Comparison of ENCODE assay signal across 21 cellular contexts in the genomic region with DNA sequence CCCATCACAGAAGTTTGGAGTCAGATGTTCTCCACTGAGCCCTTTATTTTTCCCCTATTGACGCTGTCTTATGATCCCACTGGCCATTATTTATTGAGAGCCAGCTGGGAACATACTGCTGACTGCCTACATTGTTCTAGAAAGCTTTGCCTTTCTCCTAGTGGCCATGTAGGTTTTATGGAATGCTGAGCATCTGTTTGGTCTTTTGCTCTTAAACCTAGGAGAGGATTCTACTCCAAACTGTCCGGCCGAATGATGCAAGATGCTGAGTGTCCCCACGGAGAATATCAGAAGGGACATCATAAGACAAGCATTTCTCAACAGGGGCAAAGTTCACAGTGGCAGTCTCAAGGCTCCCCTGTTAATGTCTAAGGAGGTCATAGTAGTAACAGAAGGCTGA.
"Had no signal": no experiment of that assay in that cellular context is flagged by ENCODE, and none has a peak within 500 bp of the region (broad histone marks: within the 10 kb centered on the region; RNA-seq: fewer than 3 reads in every experiment).

No MANE protein-coding gene starts in this region.

- H3K27ac ChIP-seq: parathyroid adenoma, thoracic aorta, upper lobe of left lung, WERI-Rb-1 had no signal

- H3K9me3 Mint-ChIP-seq: activated naive CD4-positive, alpha-beta T cell treated with anti-CD3 and anti-CD28 coated beads, Interleukin-2, amount 50 U/mL, for 72 hours; T-helper 2 cell treated with Interferon-gamma antibody and Interleukin-4, amounts not matched to agents 5 μg/mL and 100 μg/mL, for 36 hours had no signal

- H3K9ac ChIP-seq: parathyroid adenoma had no signal

- DNase-seq: activated CD4-positive, CD25-positive, alpha-beta regulatory T cell treated with anti-CD3 and anti-CD28 coated beads, Interleukin-2, amount 50 U/mL, for 72 hours; activated T-cell treated with anti-CD3 and anti-CD28 coated beads, Interleukin-2, amount 50 U/mL, for 1 hour; aorta; glutamatergic neuron; hypothalamus; left colon; naive B cell; nucleus accumbens; right cardiac atrium; stimulated activated CD4-positive, alpha-beta T cell treated with anti-CD3 and anti-CD28 coated beads, Interleukin-4, amount 100 ng/mL, for 1 hour; stimulated activated naive CD4-positive, alpha-beta T cell treated with Interleukin-2 at 50 U/mL for 16 hours; T-cell; upper lobe of left lung; WERI-Rb-1 had no signal

- H3K9me3 ChIP-seq: thoracic aorta, upper lobe of left lung had no signal

- H3K27ac Mint-ChIP-seq: activated naive CD4-positive, alpha-beta T cell treated with anti-CD3 and anti-CD28 coated beads, Interleukin-2, amount 50 U/mL, for 72 hours; activated T-helper 17 cell treated with anti-CD3 and anti-CD28 coated beads, Interleukin-2, amount 50 U/mL, for 72 hours; brain; memory B cell; naive B cell; T-cell; T-helper 2 cell treated with Interferon-gamma antibody and Interleukin-4, amounts not matched to agents 5 μg/mL and 100 μg/mL, for 36 hours had no signal

- H3K36me3 Mint-ChIP-seq: activated naive CD4-positive, alpha-beta T cell treated with anti-CD3 and anti-CD28 coated beads, Interleukin-2, amount 50 U/mL, for 72 hours; brain; memory B cell; naive B cell; T-cell had no signal

- H3K4me1 ChIP-seq: parathyroid adenoma, upper lobe of left lung had no signal

- H3K27me3 Mint-ChIP-seq: memory B cell, naive B cell had no signal

- H3K79me2 ChIP-seq: parathyroid adenoma had no signal

- H3K36me3 ChIP-seq: thoracic aorta, upper lobe of left lung, WERI-Rb-1 had no signal

- H3K27me3 ChIP-seq: upper lobe of left lung had no signal

- H3K4me3 ChIP-seq: thoracic aorta, upper lobe of left lung had no signal

- H3K4me3 Mint-ChIP-seq: activated T-helper 17 cell treated with anti-CD3 and anti-CD28 coated beads, Interleukin-2, amount 50 U/mL, for 72 hours; brain; memory B cell; naive B cell; T-cell; T-helper 2 cell treated with Interferon-gamma antibody and Interleukin-4, amounts not matched to agents 5 μg/mL and 100 μg/mL, for 36 hours had no signal

- H3K4me1 Mint-ChIP-seq: activated T-helper 17 cell treated with anti-CD3 and anti-CD28 coated beads, Interleukin-2, amount 50 U/mL, for 72 hours; memory B cell; naive B cell; T-cell had no signal

- H2AFZ ChIP-seq: parathyroid adenoma had no signal
